ENCODE assay signal across 8 cellular contexts in the genomic region with DNA sequence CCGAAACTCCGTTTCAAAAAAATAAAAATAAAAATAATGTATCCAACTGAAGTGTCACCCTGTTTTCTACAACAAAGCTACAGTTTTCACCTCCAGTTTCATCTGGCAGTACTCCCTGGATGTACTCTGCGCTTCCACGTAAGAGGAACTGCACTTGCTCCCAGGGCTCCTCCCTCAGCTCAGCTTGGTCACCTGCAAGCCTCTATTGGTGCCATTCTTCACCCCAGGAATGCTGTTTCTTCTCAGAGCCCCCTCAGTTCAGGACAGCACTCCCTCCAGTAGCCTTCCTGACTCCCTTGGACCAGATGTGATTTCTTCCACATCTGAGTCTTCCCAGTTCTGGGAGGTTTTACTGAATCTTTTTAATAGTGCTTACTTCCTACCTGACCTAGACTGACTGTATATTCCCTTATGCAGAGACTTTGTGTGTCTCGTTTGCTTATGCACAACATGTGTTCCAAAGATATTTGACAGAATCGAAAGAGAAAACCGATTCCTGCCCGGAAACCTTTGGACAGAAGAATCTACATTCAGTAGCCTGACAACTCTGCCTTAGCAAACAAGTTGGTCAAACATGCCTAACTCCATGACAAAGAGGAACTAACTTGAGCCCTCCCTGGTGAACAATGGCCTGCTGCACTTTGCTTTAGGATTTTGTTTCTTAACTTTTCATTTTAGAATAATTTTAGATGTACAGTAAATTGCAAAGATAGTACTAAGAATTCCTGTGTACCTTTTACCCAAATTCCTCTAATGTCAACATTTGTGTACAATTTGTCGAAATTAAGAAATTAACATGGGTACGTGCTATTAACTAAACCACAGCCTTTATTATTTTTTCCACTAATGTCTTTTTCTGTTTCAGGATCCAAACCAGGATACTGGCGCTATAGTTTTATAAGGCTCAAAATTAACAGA. TPM values are rescaled to one million over a fixed set of nuclear protein-coding genes. Genes with fewer than 3 reads are reported as not detected.
DNase-seq lines count a peak whose midpoint lies in the region; ATAC-seq and TF ChIP-seq lines count a peak whose summit lies in the region.

No MANE protein-coding gene starts in this region.

- ATAC-seq in naive B cell (ENCODE audit: low read depth in 2 of 2) (no peak), HG03139 (IDR thresholded peaks at IDR 0.05; ENCODE audit: unreplicated experiment) (no peak)

- H3K4me1 ChIP-seq in colonic mucosa: no peaks in the 10 kb centered on the region

- DNase-seq in NCI-H774 (lab: John Stamatoyannopoulos, UW) (peak; percentile 12), colonic mucosa (peak; percentile 66), naive B cell (no peak), midbrain (lab: John Stamatoyannopoulos, UW) (no peak), caudate nucleus (lab: John Stamatoyannopoulos, UW) (no peak)
- no peak for DNase-seq in stimulated activated naive CD4-positive, alpha-beta T cell treated with Interleukin-2 at 50 U/mL for 16 hours (lab: John Stamatoyannopoulos, UW)

- H3K4me3 ChIP-seq in GM12875 (ENCODE audit: low read depth, low read length) (peak overlapping the region; percentile 70), colonic mucosa (peak overlapping the region; percentile 46)

- no peaks in the 10 kb centered on the region for H3K27me3 ChIP-seq in colonic mucosa

- H3K27ac ChIP-seq in colonic mucosa (peak overlapping the region; percentile 77), caudate nucleus (ENCODE audit: low read depth, low read length) (no peak overlapping the region)

- H3K27me3 Mint-ChIP-seq in naive B cell: no peaks in the 10 kb centered on the region

- peak overlapping the region in 5 of 6 donors; percentile 58 to 99 (median 98) for H3K27ac Mint-ChIP-seq in naive B cell

- no peaks in the 10 kb centered on the region for H3K36me3 Mint-ChIP-seq in naive B cell

- TF ChIP-seq CTCF in GM12875 (IDR thresholded peaks at IDR 0.05; ENCODE audit: borderline replicate concordance, insufficient read depth, low read depth, low read length) (no peak), colonic mucosa (IDR thresholded peaks at IDR 0.05) (no peak)

- H3K9ac ChIP-seq in colonic mucosa (ENCODE audit: low read depth in 2 of 2, low read length in 2 of 2): peak overlapping the region; percentile 89 to 93

- intact Hi-C loops in colonic mucosa (cut with DNase I): loop anchor here (5.0 kb wide), 1 partner anchor 239 kb away; a partner anchor contains a TSS

- H3K4me1 Mint-ChIP-seq in naive B cell: peaks cover 17 to 24% (median 17%) of the 10 kb centered on the region in 3 donors

- H3K4me3 Mint-ChIP-seq in naive B cell: peak overlapping the region; percentile 83 to 98 (median 95)

- H3K9me3 Mint-ChIP-seq in naive B cell: peaks cover 0 to 3% (median 0%) of the 10 kb centered on the region in 7 donors

- H3K36me3 ChIP-seq in colonic mucosa: no peaks in the 10 kb centered on the region

- no peaks in the 10 kb centered on the region for H3K9me3 ChIP-seq in colonic mucosa

RNA-seq across cellular contexts. Expression of a gene that starts 0.8 kb away (rescaled TPM):
- total RNA-seq in colonic mucosa: 10 to 100 TPM; 12.5 to 13.2 TPM
- polyA plus RNA-seq in naive B cell (ENCODE audit: low read depth in 6 of 6): 1 to 10 TPM in 5 of 6 donors, not detected in 1; 1.2 to 3.4 (median 2.7) TPM

RNA-seq across cellular contexts. Expression of a gene that starts 37.5 kb away (rescaled TPM):
- total RNA-seq in colonic mucosa: 10 to 100 TPM; 34.5 to 35.3 TPM
- polyA plus RNA-seq in naive B cell (ENCODE audit: low read depth in 6 of 6): 10 to 100 TPM; 49.1 to 98.0 (median 79.9) TPM

RNA-seq across cellular contexts. Expression of a gene that starts 37.5 kb away (rescaled TPM):
- total RNA-seq in colonic mucosa: 10 to 100 TPM; 53.7 to 60.2 TPM
- 100 to 1,000 TPM in 5 of 6 donors, 10 to 100 TPM in 1; 91.6 to 165 (median 120) TPM for polyA plus RNA-seq in naive B cell (ENCODE audit: low read depth in 6 of 6)

RNA-seq across cellular contexts. Expression of a gene that starts 37.8 kb away (rescaled TPM):
- 10 to 100 TPM; 16.7 to 17.9 TPM for total RNA-seq in colonic mucosa
- polyA plus RNA-seq in naive B cell (ENCODE audit: low read depth in 6 of 6): 10 to 100 TPM; 23.4 to 35.3 (median 28.8) TPM

Comparison
In these comparisons a context has a peak if more than half of its experiments do, and no peak if none do; other contexts are left out.
1. DNase-seq: peak in NCI-H774 (single experiment) and colonic mucosa (single experiment); none in naive B cell (single experiment), stimulated activated naive CD4-positive, alpha-beta T cell treated with Interleukin-2 at 50 U/mL for 16 hours (single experiment), midbrain (single experiment) and caudate nucleus (0 of 61).